24 cellular contexts compared by ENCODE assay signal in genomic region chr13:74761794-74762193, GRCh38.
DNase-seq lines count a peak whose midpoint lies in the region; FAIRE-seq and TF ChIP-seq lines count a peak whose summit lies in the region.
"Had no signal": no experiment of that assay in that cellular context is flagged by ENCODE, and none has a peak within 500 bp of the region (broad histone marks: within the 10 kb centered on the region; RNA-seq: fewer than 3 reads in every experiment).

No MANE protein-coding gene starts in this region.

- TF ChIP-seq EP300 in SK-N-SH (IDR thresholded peaks at IDR 0.05; ENCODE audit: borderline replicate concordance in 1 of 2, low read depth in 1 of 2, low read length in 1 of 2) = 0 out of 4 replicates have a peak, but pooled peaks have one; percentile 24 to 26

- DNase-seq in AG08395 (ENCODE audit: low spot score) (peak; percentile 53), SK-N-SH (no peak), COLO668 (lab: John Stamatoyannopoulos, UW; ENCODE audit: unreplicated experiment) (no peak), progenitor cell of endocrine pancreas (ENCODE audit: low spot score, unreplicated experiment) (no peak), nephron progenitor cell (no peak), DMS153 treated with DMSO at 0.1 percent for 48 hours (lab: John Stamatoyannopoulos, UW; ENCODE audit: unreplicated experiment) (no peak)
- DNase-seq: activated B cell treated with CpG ODN at 0.5 μM for 24 hours; activated CD4-positive, alpha-beta memory T cell treated with anti-CD3 and anti-CD28 coated beads, Interleukin-2, amount 10 ng/mL, durations not matched to agents 7 days and 5 days; activated naive CD4-positive, alpha-beta T cell treated with anti-CD3 and anti-CD28 coated beads, Interleukin-2, amount 50 U/mL, for 16 hours; dorsolateral prefrontal cortex; glutamatergic neuron; left ventricle myocardium superior; NCI-H187 treated with DMSO at 0.1 percent for 48 hours; NCI-H446; NK-92 treated with Interleukin-12 subunit alpha and Interleukin-12 subunit beta, amount 100 ng/mL, for 24 hours; pancreas; sigmoid colon; stimulated activated CD4-positive, alpha-beta T cell treated with anti-CD3 and anti-CD28 coated beads, Interleukin-2, amount 100 ng/mL, for 48 hours; stimulated activated naive CD8-positive, alpha-beta T cell treated with anti-CD3 and anti-CD28 coated beads, Interleukin-15, amount 100 ng/mL, for 72 hours had no signal

- H3K4me3 ChIP-seq in SK-N-SH (ENCODE audit: low read depth in 2 of 2, low read length in 1 of 2) = no peak overlapping the region
- H3K4me3 ChIP-seq: breast epithelium, dorsolateral prefrontal cortex, pancreas, sigmoid colon had no signal

- no peak overlapping the region for H3K4me2 ChIP-seq in SK-N-SH

- H3K27ac Mint-ChIP-seq in nephron (peak overlapping the region; percentile 66 to 82 (median 71)), progenitor cell of endocrine pancreas (no peak overlapping the region), nephron progenitor cell (no peak overlapping the region)
- H3K27ac Mint-ChIP-seq: activated B cell treated with CpG ODN at 0.5 μM for 24 hours; activated CD4-positive, alpha-beta memory T cell treated with anti-CD3 and anti-CD28 coated beads, Interleukin-2, amount 10 ng/mL, durations not matched to agents 7 days and 5 days; stimulated activated naive CD8-positive, alpha-beta T cell treated with anti-CD3 and anti-CD28 coated beads, Interleukin-15, amount 100 ng/mL, for 72 hours had no signal

- no peaks in the 10 kb centered on the region for H3K36me3 ChIP-seq in SK-N-SH (replicated peaks in 1 of 2; ENCODE audit: control insufficient read depth in 1 of 2, insufficient read depth in 2 of 2, low read length in 1 of 2)
- H3K36me3 ChIP-seq: breast epithelium, pancreas, sigmoid colon had no signal

- FAIRE-seq in endometrium (lab: Jason Lieb, UNC) = peak; percentile 88
- FAIRE-seq: pancreas, RCC 7860 had no signal

- POLR2A ChIA-PET in SK-N-SH (lab: Yijun Ruan, JAX) = no interaction called here

- TF ChIP-seq CTCF in SK-N-SH (IDR thresholded peaks at IDR 0.05) (no peak), nephron (IDR thresholded peaks at IDR 0.05; ENCODE audit: unreplicated experiment in 3 of 3) (no peak), progenitor cell of endocrine pancreas (IDR thresholded peaks at IDR 0.05; ENCODE audit: unreplicated experiment) (no peak), nephron progenitor cell (IDR thresholded peaks at IDR 0.05) (no peak)

- H3K4me3 Mint-ChIP-seq in nephron = no peak overlapping the region
- no peak overlapping the region for H3K4me3 Mint-ChIP-seq in progenitor cell of endocrine pancreas (ENCODE audit: low read depth)
- H3K4me3 Mint-ChIP-seq in nephron progenitor cell = no peak overlapping the region
- H3K4me3 Mint-ChIP-seq: activated B cell treated with CpG ODN at 0.5 μM for 24 hours; activated CD4-positive, alpha-beta memory T cell treated with anti-CD3 and anti-CD28 coated beads, Interleukin-2, amount 10 ng/mL, durations not matched to agents 7 days and 5 days; stimulated activated naive CD8-positive, alpha-beta T cell treated with anti-CD3 and anti-CD28 coated beads, Interleukin-15, amount 100 ng/mL, for 72 hours had no signal

- H3K27me3 Mint-ChIP-seq in nephron (ENCODE audit: low read depth) = no peaks in the 10 kb centered on the region
- no peaks in the 10 kb centered on the region for H3K27me3 Mint-ChIP-seq in progenitor cell of endocrine pancreas
- H3K27me3 Mint-ChIP-seq in nephron progenitor cell (ENCODE audit: low read depth, poor library complexity) = peaks cover 7% of the 10 kb centered on the region
- H3K27me3 Mint-ChIP-seq: activated B cell treated with CpG ODN at 0.5 μM for 24 hours; activated CD4-positive, alpha-beta memory T cell treated with anti-CD3 and anti-CD28 coated beads, Interleukin-2, amount 10 ng/mL, durations not matched to agents 7 days and 5 days; stimulated activated naive CD8-positive, alpha-beta T cell treated with anti-CD3 and anti-CD28 coated beads, Interleukin-15, amount 100 ng/mL, for 72 hours had no signal

- H3K9me3 ChIP-seq in SK-N-SH = no peaks in the 10 kb centered on the region
- H3K9me3 ChIP-seq: breast epithelium, pancreas, sigmoid colon had no signal

- H3K36me3 Mint-ChIP-seq in nephron (ENCODE audit: low read depth) = no peaks in the 10 kb centered on the region
- no peaks in the 10 kb centered on the region for H3K36me3 Mint-ChIP-seq in progenitor cell of endocrine pancreas (ENCODE audit: insufficient read depth)
- no peaks in the 10 kb centered on the region for H3K36me3 Mint-ChIP-seq in nephron progenitor cell (ENCODE audit: low read depth)

- no peak overlapping the region for H3K9ac ChIP-seq in SK-N-SH

- no peaks in the 10 kb centered on the region for H3F3A ChIP-seq in SK-N-SH (replicated peaks; ENCODE audit: insufficient read depth)

- H4K20me1 ChIP-seq in SK-N-SH (ENCODE audit: insufficient read depth) = no peaks in the 10 kb centered on the region

- no peaks in the 10 kb centered on the region for H3K27me3 ChIP-seq in SK-N-SH (ENCODE audit: insufficient read depth)
- H3K27me3 ChIP-seq: breast epithelium, dorsolateral prefrontal cortex, pancreas, sigmoid colon had no signal

- no peak for TF ChIP-seq RAD21 in SK-N-SH (IDR thresholded peaks at IDR 0.05; ENCODE audit: low read length)

- no peak overlapping the region for H2AFZ ChIP-seq in SK-N-SH (ENCODE audit: low read depth)

- H3K9me3 Mint-ChIP-seq in nephron (no peaks in the 10 kb centered on the region), progenitor cell of endocrine pancreas (ENCODE audit: low read depth) (peaks cover 3% of the 10 kb centered on the region), nephron progenitor cell (no peaks in the 10 kb centered on the region)
- H3K9me3 Mint-ChIP-seq: activated CD4-positive, alpha-beta memory T cell treated with anti-CD3 and anti-CD28 coated beads, Interleukin-2, amount 10 ng/mL, durations not matched to agents 7 days and 5 days; stimulated activated naive CD8-positive, alpha-beta T cell treated with anti-CD3 and anti-CD28 coated beads, Interleukin-15, amount 100 ng/mL, for 72 hours had no signal

- H3K4me1 Mint-ChIP-seq in nephron (peaks cover 14% of the 10 kb centered on the region), progenitor cell of endocrine pancreas (ENCODE audit: low read depth) (no peaks in the 10 kb centered on the region), nephron progenitor cell (no peaks in the 10 kb centered on the region)
- H3K4me1 Mint-ChIP-seq: activated B cell treated with CpG ODN at 0.5 μM for 24 hours; activated CD4-positive, alpha-beta memory T cell treated with anti-CD3 and anti-CD28 coated beads, Interleukin-2, amount 10 ng/mL, durations not matched to agents 7 days and 5 days; stimulated activated naive CD8-positive, alpha-beta T cell treated with anti-CD3 and anti-CD28 coated beads, Interleukin-15, amount 100 ng/mL, for 72 hours had no signal

- no peaks in the 10 kb centered on the region for H3K9me2 ChIP-seq in SK-N-SH

- 73% methylated on average over 1 of the region's 1 CpG for whole genome bisulfite sequencing in SK-N-SH (ENCODE audit: low lambda C conversion rate)

- H3K27ac ChIP-seq in SK-N-SH (ENCODE audit: low read depth in 2 of 2, low read length in 1 of 2) = peak overlapping the region in 1 of 2 experiments; percentile 76; a peak in 1 of 4 replicates
- H3K27ac ChIP-seq: breast epithelium, C4-2B, dorsolateral prefrontal cortex, pancreas, sigmoid colon had no signal

- H3K79me2 ChIP-seq in SK-N-SH (ENCODE audit: insufficient read depth) = no peaks in the 10 kb centered on the region

- CTCF ChIA-PET in SK-N-SH (lab: Yijun Ruan, JAX) = interaction anchor here (0.6 to 1.0 kb wide), 3 partner anchors 18 to 138 kb away, joined by 3 read pairs; no protein-coding TSS in a partner anchor

- peaks cover 0 to 7% of the 10 kb centered on the region in 2 experiments; a peak in 2 of 4 replicates for H3K4me1 ChIP-seq in SK-N-SH (ENCODE audit: control insufficient read depth in 1 of 2, insufficient read depth in 2 of 2, low read depth in 1 of 2, low read length in 1 of 2)
- H3K4me1 ChIP-seq: breast epithelium, pancreas had no signal

TF ChIP-seq in SK-N-SH, 30 proteins besides CTCF, POLR2A, EP300 and RAD21 (continues in another document):
- TF ChIP-seq, protein P1, sequence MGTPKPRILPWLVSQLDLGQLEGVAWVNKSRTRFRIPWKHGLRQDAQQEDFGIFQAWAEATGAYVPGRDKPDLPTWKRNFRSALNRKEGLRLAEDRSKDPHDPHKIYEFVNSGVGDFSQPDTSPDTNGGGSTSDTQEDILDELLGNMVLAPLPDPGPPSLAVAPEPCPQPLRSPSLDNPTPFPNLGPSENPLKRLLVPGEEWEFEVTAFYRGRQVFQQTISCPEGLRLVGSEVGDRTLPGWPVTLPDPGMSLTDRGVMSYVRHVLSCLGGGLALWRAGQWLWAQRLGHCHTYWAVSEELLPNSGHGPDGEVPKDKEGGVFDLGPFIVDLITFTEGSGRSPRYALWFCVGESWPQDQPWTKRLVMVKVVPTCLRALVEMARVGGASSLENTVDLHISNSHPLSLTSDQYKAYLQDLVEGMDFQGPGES (IDR thresholded peaks at IDR 0.05; ENCODE audit: low read depth, low read length) = no peak
- TF ChIP-seq FOSL2 (IDR thresholded peaks at IDR 0.05; ENCODE audit: borderline replicate concordance, low read depth) (no peak), RXRA (IDR thresholded peaks at IDR 0.05; ENCODE audit: borderline replicate concordance, low read depth) (no peak), ELF1 (IDR thresholded peaks at IDR 0.05) (no peak), USF1 (IDR thresholded peaks at IDR 0.05; ENCODE audit: borderline replicate concordance, low read depth) (no peak), CHD2 (IDR thresholded peaks at IDR 0.05; ENCODE audit: low read length, partially characterized antibody) (no peak), EZH2phosphoT487 (IDR thresholded peaks at IDR 0.05; ENCODE audit: borderline replicate concordance, low read depth) (no peak), MXI1 (IDR thresholded peaks at IDR 0.05; ENCODE audit: low read depth, low read length) (no peak), NFIC (IDR thresholded peaks at IDR 0.05; ENCODE audit: borderline replicate concordance) (peak; percentile 17; the same call in 1 of the 2 replicates), POLR2AphosphoS5 (IDR thresholded peaks at IDR 0.05; ENCODE audit: low read depth, low read length) (no peak)

Comparison
In these comparisons a context has a peak if more than half of its experiments do, and no peak if none do; other contexts are left out.
1. H3K27ac Mint-ChIP-seq: peak in nephron (3 of 3); none in progenitor cell of endocrine pancreas (single experiment) and nephron progenitor cell (single experiment).